ENCODE assay signal across 9 cellular contexts in genomic region chr2:16281451-16282330, GRCh38.
DNase-seq lines count a peak whose midpoint lies in the region; ATAC-seq and TF ChIP-seq lines count a peak whose summit lies in the region.
"Had no signal": no experiment of that assay in that cellular context is flagged by ENCODE, and none has a peak within 500 bp of the region (broad histone marks: within the 10 kb centered on the region; RNA-seq: fewer than 3 reads in every experiment).

No MANE protein-coding gene starts in this region.

- no peaks in the 10 kb centered on the region for H3K9me3 ChIP-seq in lower lobe of right lung

- H3K27ac Mint-ChIP-seq in MCF 10A (ENCODE audit: low read depth, unreplicated experiment), result no peak overlapping the region

- H3K9me3 Mint-ChIP-seq in MCF 10A (ENCODE audit: unreplicated experiment), result no peaks in the 10 kb centered on the region
- H3K9me3 Mint-ChIP-seq: central memory CD8-positive, alpha-beta T cell had no signal

- peak; percentile 58 to 60 for ATAC-seq in lower lobe of right lung

- H3K36me3 ChIP-seq in lower lobe of right lung, result no peaks in the 10 kb centered on the region

- intact Hi-C loops in MCF 10A (cut with micrococcal nuclease), result loop anchor here (1.0 to 5.0 kb wide), 2 partner anchors 342 to 644 kb away; no protein-coding TSS in a partner anchor
- intact Hi-C loops in lower lobe of right lung (cut with DNase I), result no loop called here

- CTCF ChIA-PET in MCF 10A (lab: Yijun Ruan, JAX), result interaction anchor here (0.6 to 4.7 kb wide), 25 partner anchors 9 to 1088 kb away, joined by 3 to 41 read pairs (median 4); partner anchors contain the start of gene MYCN

- no TSS peak for BruUV-seq in MCF 10A (replicated peaks; lab: Mats Ljungman, UMichigan)

- no peaks in the 10 kb centered on the region for H3K4me1 Mint-ChIP-seq in MCF 10A (ENCODE audit: insufficient read depth, unreplicated experiment)
- H3K4me1 Mint-ChIP-seq: central memory CD8-positive, alpha-beta T cell had no signal

- no peak overlapping the region for H3K4me3 Mint-ChIP-seq in MCF 10A (ENCODE audit: unreplicated experiment)
- H3K4me3 Mint-ChIP-seq: central memory CD8-positive, alpha-beta T cell had no signal

- H3K27ac ChIP-seq in lower lobe of right lung, result no peak overlapping the region

- POLR2A ChIA-PET in MCF 10A (lab: Yijun Ruan, JAX), result interaction anchor here (0.6 kb wide), 2 partner anchors 480 to 1861 kb away, joined by 3 read pairs; no protein-coding TSS in a partner anchor

- no peak for TF ChIP-seq CTCF in GM20000 (IDR thresholded peaks at IDR 0.05; ENCODE audit: extremely low read depth, missing control alignments)
- peak; percentile 24 for TF ChIP-seq CTCF in MCF 10A (IDR thresholded peaks at IDR 0.05; ENCODE audit: unreplicated experiment)
- TF ChIP-seq CTCF in lower lobe of right lung (IDR thresholded peaks at IDR 0.05), result peak; percentile 49

- H3K4me3 ChIP-seq in lower lobe of right lung, result no peak overlapping the region

- H3K4me1 ChIP-seq in lower lobe of right lung, result no peaks in the 10 kb centered on the region

- H3K27me3 ChIP-seq in lower lobe of right lung (ENCODE audit: low read depth), result no peaks in the 10 kb centered on the region

- H3K27me3 Mint-ChIP-seq in MCF 10A (ENCODE audit: insufficient read depth, unreplicated experiment), result no peaks in the 10 kb centered on the region
- H3K27me3 Mint-ChIP-seq: central memory CD8-positive, alpha-beta T cell had no signal

- H3K36me3 Mint-ChIP-seq in MCF 10A (ENCODE audit: insufficient read depth, unreplicated experiment), result peaks cover 5% of the 10 kb centered on the region

- peak; percentile 24 for DNase-seq in DMS 273 treated with DMSO at 0.1 percent for 48 hours (lab: John Stamatoyannopoulos, UW)
- peak; percentile 34 for DNase-seq in GM20000 (ENCODE audit: low spot score)
- peak; percentile 12 for DNase-seq in NCI-H1092 (lab: John Stamatoyannopoulos, UW)
- DNase-seq in MCF 10A (ENCODE audit: unreplicated experiment), result peak; percentile 39
- DNase-seq in lower lobe of right lung, result no peak
- DNase-seq in NCI-H774 (lab: John Stamatoyannopoulos, UW), result no peak
- DNase-seq in HCEC 1CT, result no peak
- no peak for DNase-seq in NCI-H1048 (lab: John Stamatoyannopoulos, UW)

Comparison
In these comparisons a context has a peak if more than half of its experiments do, and no peak if none do; other contexts are left out.
1. DNase-seq: peak in DMS 273 treated with DMSO at 0.1 percent for 48 hours (single experiment), GM20000 (single experiment), NCI-H1092 (single experiment) and MCF 10A (single experiment); none in lower lobe of right lung (single experiment), NCI-H774 (single experiment), HCEC 1CT (single experiment) and NCI-H1048 (single experiment).